Comparison of ENCODE assay signal across 32 cellular contexts in the genomic region with DNA sequence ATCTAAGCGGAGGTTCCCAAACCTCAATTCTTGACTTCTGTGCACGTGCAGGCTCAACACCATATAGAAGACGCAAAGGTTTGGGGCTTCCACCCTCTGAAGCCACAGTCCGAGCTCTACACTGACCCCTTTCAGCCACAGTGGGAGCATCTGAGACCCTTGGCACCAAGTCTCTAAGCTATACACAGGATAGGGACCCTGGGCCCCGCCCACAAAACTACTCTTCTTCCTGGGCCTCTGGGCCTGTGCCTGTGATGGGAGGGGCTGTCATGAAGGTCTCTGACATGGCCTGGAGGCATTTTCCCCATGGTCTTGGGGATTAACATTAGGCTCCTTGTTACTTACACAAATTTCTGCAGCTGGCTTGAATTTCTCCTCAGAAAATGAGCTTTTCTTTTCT.
"Had no signal": no experiment of that assay in that cellular context is flagged by ENCODE, and none has a peak within 500 bp of the region (broad histone marks: within the 10 kb centered on the region; RNA-seq: fewer than 3 reads in every experiment).

No MANE protein-coding gene starts in this region.

- H3K4me3 ChIP-seq: Peyer's patch had no signal

- H3K27ac Mint-ChIP-seq: activated CD4-positive, alpha-beta memory T cell treated with anti-CD3 and anti-CD28 coated beads, Interleukin-2, amount 10 ng/mL, durations not matched to agents 7 days and 5 days; activated CD8-positive, alpha-beta memory T cell treated with anti-CD3 and anti-CD28 coated beads, Interleukin-2, amount 10 ng/mL, durations not matched to agents 7 days and 5 days; activated naive CD8-positive, alpha-beta T cell treated with anti-CD3 and anti-CD28 coated beads for 36 hours; IgD-negative memory B cell; T-cell; T-helper 17 cell had no signal

- ATAC-seq: activated CD8-positive, alpha-beta memory T cell treated with anti-CD3 and anti-CD28 coated beads, Interleukin-2, amount 10 ng/mL, durations not matched to agents 7 days and 5 days; SK-N-SH treated with all-trans-retinoic acid at 6 μM for 48 hours; T-cell; T-helper 17 cell had no signal

- H3K4me1 Mint-ChIP-seq: activated CD4-positive, alpha-beta memory T cell treated with anti-CD3 and anti-CD28 coated beads, Interleukin-2, amount 10 ng/mL, durations not matched to agents 7 days and 5 days; activated CD8-positive, alpha-beta memory T cell treated with anti-CD3 and anti-CD28 coated beads, Interleukin-2, amount 10 ng/mL, durations not matched to agents 7 days and 5 days; activated naive CD8-positive, alpha-beta T cell treated with anti-CD3 and anti-CD28 coated beads for 36 hours; IgD-negative memory B cell; T-cell; T-helper 17 cell had no signal

- H3K36me3 Mint-ChIP-seq: activated CD8-positive, alpha-beta memory T cell treated with anti-CD3 and anti-CD28 coated beads, Interleukin-2, amount 10 ng/mL, durations not matched to agents 7 days and 5 days; activated naive CD8-positive, alpha-beta T cell treated with anti-CD3 and anti-CD28 coated beads for 36 hours; IgD-negative memory B cell; T-cell had no signal

- H3K27ac ChIP-seq: Peyer's patch, VCaP had no signal

- H3K4me1 ChIP-seq: Peyer's patch had no signal

- H3K27me3 ChIP-seq: Peyer's patch had no signal

- DNase-seq: activated CD4-positive, alpha-beta memory T cell treated with anti-CD3 and anti-CD28 coated beads, Interleukin-2, amount 10 ng/mL, durations not matched to agents 7 days and 5 days; activated CD4-positive, alpha-beta T cell treated with anti-CD3 and anti-CD28 coated beads for 1 hour; activated CD4-positive, alpha-beta T cell treated with anti-CD3 and anti-CD28 coated beads for 48 hours; activated CD4-positive, CD25-positive, alpha-beta regulatory T cell; activated CD8-positive, alpha-beta memory T cell treated with anti-CD3 and anti-CD28 coated beads for 24 hours; activated CD8-positive, alpha-beta memory T cell treated with anti-CD3 and anti-CD28 coated beads, Interleukin-2, amount 10 ng/mL, durations not matched to agents 7 days and 5 days; activated CD8-positive, alpha-beta memory T cell treated with anti-CD3 and anti-CD28 coated beads, Interleukin-2, amount 50 U/mL, for 48 hours; activated effector memory CD4-positive, alpha-beta T cell treated with Interleukin-2 at 50 U/mL for 16 hours; activated naive CD4-positive, alpha-beta T cell; activated naive CD4-positive, alpha-beta T cell treated with anti-CD3 and anti-CD28 coated beads, Interleukin-2, amount 50 U/mL, for 16 hours; activated naive CD8-positive, alpha-beta T cell treated with anti-CD3 and anti-CD28 coated beads for 36 hours; activated T-cell treated with anti-CD3 and anti-CD28 coated beads, Interleukin-2, amount 50 U/mL, for 48 hours; amniotic stem cell; aorta; Karpas-422; KBM-7; NCI-H1105; NCI-H1417 treated with DMSO at 0.1 percent for 48 hours; NCI-H1930; NCI-H2107; NCI-H2171; NCI-H510A; NCI-H69; NCI-H82; Peyer's patch; RPMI8226; SIG-M5; T-cell; T-helper 17 cell had no signal

- H3K27me3 Mint-ChIP-seq: activated CD4-positive, alpha-beta memory T cell treated with anti-CD3 and anti-CD28 coated beads, Interleukin-2, amount 10 ng/mL, durations not matched to agents 7 days and 5 days; activated CD8-positive, alpha-beta memory T cell treated with anti-CD3 and anti-CD28 coated beads, Interleukin-2, amount 10 ng/mL, durations not matched to agents 7 days and 5 days; activated naive CD8-positive, alpha-beta T cell treated with anti-CD3 and anti-CD28 coated beads for 36 hours; IgD-negative memory B cell; T-cell; T-helper 17 cell had no signal

- H3K4me3 Mint-ChIP-seq: activated CD4-positive, alpha-beta memory T cell treated with anti-CD3 and anti-CD28 coated beads, Interleukin-2, amount 10 ng/mL, durations not matched to agents 7 days and 5 days; activated CD8-positive, alpha-beta memory T cell treated with anti-CD3 and anti-CD28 coated beads, Interleukin-2, amount 10 ng/mL, durations not matched to agents 7 days and 5 days; activated naive CD8-positive, alpha-beta T cell treated with anti-CD3 and anti-CD28 coated beads for 36 hours; IgD-negative memory B cell; T-cell; T-helper 17 cell had no signal

- H3K9me3 ChIP-seq: Peyer's patch had no signal

- H3K36me3 ChIP-seq: Peyer's patch had no signal
